ENCODE assay signal across 1 cellular context in the genomic region with DNA sequence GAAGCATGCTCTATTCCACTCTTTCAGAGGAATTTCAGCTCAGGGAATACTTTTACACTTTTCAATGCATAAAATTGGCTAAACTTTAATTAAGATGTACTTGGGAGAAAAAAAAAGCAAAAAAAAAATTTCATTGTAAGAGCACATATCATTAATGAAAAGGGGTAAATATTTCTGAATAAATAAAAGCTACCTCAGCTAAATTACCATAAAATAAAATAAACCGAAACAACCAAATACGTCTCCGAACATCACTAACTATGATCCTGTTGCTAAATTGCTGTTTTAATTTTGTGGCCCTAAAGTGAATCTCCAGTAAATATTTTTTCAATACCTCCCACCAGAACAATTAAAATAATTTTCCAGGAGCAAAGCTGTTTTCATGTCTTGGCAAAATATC.
TF ChIP-seq lines count a peak whose summit lies in the region.

No MANE protein-coding gene starts in this region.

TF ChIP-seq in GM23338, 12 proteins besides CTCF, POLR2A, EP300 and RAD21 (continued from another document):
- no peak for TF ChIP-seq NANOG (IDR thresholded peaks at IDR 0.05; ENCODE audit: borderline replicate concordance)
- TF ChIP-seq JUNB (IDR thresholded peaks at IDR 0.05; ENCODE audit: unreplicated experiment): no peak
- no peak for TF ChIP-seq EZH2phosphoT487 (IDR thresholded peaks at IDR 0.05; ENCODE audit: unreplicated experiment)
- TF ChIP-seq, protein P1, sequence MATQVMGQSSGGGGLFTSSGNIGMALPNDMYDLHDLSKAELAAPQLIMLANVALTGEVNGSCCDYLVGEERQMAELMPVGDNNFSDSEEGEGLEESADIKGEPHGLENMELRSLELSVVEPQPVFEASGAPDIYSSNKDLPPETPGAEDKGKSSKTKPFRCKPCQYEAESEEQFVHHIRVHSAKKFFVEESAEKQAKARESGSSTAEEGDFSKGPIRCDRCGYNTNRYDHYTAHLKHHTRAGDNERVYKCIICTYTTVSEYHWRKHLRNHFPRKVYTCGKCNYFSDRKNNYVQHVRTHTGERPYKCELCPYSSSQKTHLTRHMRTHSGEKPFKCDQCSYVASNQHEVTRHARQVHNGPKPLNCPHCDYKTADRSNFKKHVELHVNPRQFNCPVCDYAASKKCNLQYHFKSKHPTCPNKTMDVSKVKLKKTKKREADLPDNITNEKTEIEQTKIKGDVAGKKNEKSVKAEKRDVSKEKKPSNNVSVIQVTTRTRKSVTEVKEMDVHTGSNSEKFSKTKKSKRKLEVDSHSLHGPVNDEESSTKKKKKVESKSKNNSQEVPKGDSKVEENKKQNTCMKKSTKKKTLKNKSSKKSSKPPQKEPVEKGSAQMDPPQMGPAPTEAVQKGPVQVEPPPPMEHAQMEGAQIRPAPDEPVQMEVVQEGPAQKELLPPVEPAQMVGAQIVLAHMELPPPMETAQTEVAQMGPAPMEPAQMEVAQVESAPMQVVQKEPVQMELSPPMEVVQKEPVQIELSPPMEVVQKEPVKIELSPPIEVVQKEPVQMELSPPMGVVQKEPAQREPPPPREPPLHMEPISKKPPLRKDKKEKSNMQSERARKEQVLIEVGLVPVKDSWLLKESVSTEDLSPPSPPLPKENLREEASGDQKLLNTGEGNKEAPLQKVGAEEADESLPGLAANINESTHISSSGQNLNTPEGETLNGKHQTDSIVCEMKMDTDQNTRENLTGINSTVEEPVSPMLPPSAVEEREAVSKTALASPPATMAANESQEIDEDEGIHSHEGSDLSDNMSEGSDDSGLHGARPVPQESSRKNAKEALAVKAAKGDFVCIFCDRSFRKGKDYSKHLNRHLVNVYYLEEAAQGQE (IDR thresholded peaks at IDR 0.05; ENCODE audit: unreplicated experiment): no peak
- no peak for TF ChIP-seq ETS1 (IDR thresholded peaks at IDR 0.05)
- no peak for TF ChIP-seq EZH2 (IDR thresholded peaks at IDR 0.05; ENCODE audit: low read depth, unreplicated experiment)
- no peak for TF ChIP-seq CREB1 (CRISPR knock-in tag; IDR thresholded peaks at IDR 0.05; ENCODE audit: low read depth)
- TF ChIP-seq POLR2AphosphoS5 (IDR thresholded peaks at IDR 0.05; ENCODE audit: low read depth): no peak
- no peak for TF ChIP-seq ZNF331 (CRISPR knock-in tag; IDR thresholded peaks at IDR 0.05; ENCODE audit: low read depth)
TF ChIP-seq in GM23338: peak in this region for 0.
